In the genomic region with DNA sequence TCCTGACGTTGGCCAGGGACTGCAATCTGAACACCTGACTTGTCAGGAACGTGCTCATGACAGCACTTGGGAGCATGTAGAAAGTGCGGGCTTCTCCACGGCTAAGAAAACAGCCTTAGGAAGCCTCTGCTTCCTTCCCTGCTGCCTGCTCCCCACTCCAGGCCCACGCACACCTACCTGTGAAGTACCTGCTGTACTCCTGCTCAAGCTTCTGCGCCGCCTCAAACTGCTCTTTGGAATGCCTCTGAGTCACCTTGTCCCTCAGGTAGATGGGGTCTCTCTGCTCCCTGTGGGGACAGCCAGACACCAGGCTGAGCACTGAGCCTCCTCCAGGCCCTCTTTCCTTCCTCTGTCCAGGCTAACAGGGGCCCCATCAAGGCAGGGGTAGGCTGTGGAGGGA, we compare ENCODE assay signal across 1 cellular context.
TF ChIP-seq lines count a peak whose summit lies in the region.

No MANE protein-coding gene starts in this region.

TF ChIP-seq in GM23338, 12 proteins besides CTCF, POLR2A, EP300 and RAD21 (continued from another document):
- TF ChIP-seq ZNF462 (CRISPR knock-in tag; IDR thresholded peaks at IDR 0.05): no peak
